ENCODE assay signal across 8 cellular contexts in genomic region chr15:94670436-94671034, GRCh38.
DNase-seq lines count a peak whose midpoint lies in the region; ATAC-seq and TF ChIP-seq lines count a peak whose summit lies in the region.

No MANE protein-coding gene starts in this region.

- DNase-seq in DMS53 treated with DMSO at 0.1 percent for 48 hours (lab: John Stamatoyannopoulos, UW; ENCODE audit: unreplicated experiment) (peak; percentile 25), epidermal melanocyte (ENCODE audit: insufficient read length, low spot score) (peak; percentile 55), neural progenitor cell (ENCODE audit: low spot score) (peak; percentile 61)
- no peak for DNase-seq in stimulated activated CD4-positive, alpha-beta T cell treated with anti-CD3 and anti-CD28 coated beads, Interleukin-4, amount 100 ng/mL, for 1 hour

- no peak overlapping the region for H3K4me3 Mint-ChIP-seq in neural progenitor cell

- H3K27ac Mint-ChIP-seq in neural progenitor cell, result no peak overlapping the region

- H2AFZ ChIP-seq in OCI-LY3 (ENCODE audit: low read depth, low read length), result no peak overlapping the region
- H2AFZ ChIP-seq in neural progenitor cell (replicated peaks), result no peak overlapping the region

- peaks cover 20% of the 10 kb centered on the region for H3F3A ChIP-seq in neural progenitor cell (ENCODE audit: low read depth)

- H3K4me2 ChIP-seq in OCI-LY3 (ENCODE audit: low read length) (no peak overlapping the region), neural progenitor cell (no peak overlapping the region)

- peaks cover 14% of the 10 kb centered on the region; the same call in 1 of the 2 replicates for H3K27me3 ChIP-seq in OCI-LY3 (ENCODE audit: low read depth, low read length)
- no peaks in the 10 kb centered on the region for H3K27me3 ChIP-seq in neural progenitor cell

- peaks cover 30% of the 10 kb centered on the region for H3K4me1 Mint-ChIP-seq in neural progenitor cell

- no peaks in the 10 kb centered on the region for H3K36me3 Mint-ChIP-seq in neural progenitor cell

- H3K79me2 ChIP-seq in OCI-LY3 (ENCODE audit: low read length) (no peaks in the 10 kb centered on the region), neural progenitor cell (ENCODE audit: low read depth) (no peaks in the 10 kb centered on the region)

- no peak overlapping the region for H3K9ac ChIP-seq in OCI-LY3 (ENCODE audit: low read length)
- no peak overlapping the region for H3K9ac ChIP-seq in neural progenitor cell

- ATAC-seq in HG02981 (IDR thresholded peaks at IDR 0.05; ENCODE audit: unreplicated experiment), result peak; percentile 52
- no peak for ATAC-seq in GM18867 (IDR thresholded peaks at IDR 0.05; ENCODE audit: unreplicated experiment)
- ATAC-seq in HG03520 (IDR thresholded peaks at IDR 0.05; ENCODE audit: unreplicated experiment), result no peak

- no peaks in the 10 kb centered on the region for H3K4me1 ChIP-seq in OCI-LY3 (ENCODE audit: low read length)
- peaks cover 24% of the 10 kb centered on the region for H3K4me1 ChIP-seq in neural progenitor cell

- H4K20me1 ChIP-seq in OCI-LY3 (ENCODE audit: insufficient read depth, low read length) (no peaks in the 10 kb centered on the region), neural progenitor cell (ENCODE audit: low read depth) (no peaks in the 10 kb centered on the region)

- no peak overlapping the region for H3K27ac ChIP-seq in OCI-LY3 (ENCODE audit: low read length)
- no peak overlapping the region for H3K27ac ChIP-seq in neural progenitor cell

- H3K9me3 ChIP-seq in OCI-LY3 (ENCODE audit: insufficient read depth, low read length) (no peaks in the 10 kb centered on the region), neural progenitor cell (ENCODE audit: low read depth) (no peaks in the 10 kb centered on the region)

- H3K4me3 ChIP-seq in OCI-LY3 (ENCODE audit: low read length), result no peak overlapping the region
- no peak overlapping the region for H3K4me3 ChIP-seq in neural progenitor cell

- H3K36me3 ChIP-seq in OCI-LY3 (replicated peaks; ENCODE audit: low read depth, low read length) (no peaks in the 10 kb centered on the region), neural progenitor cell (no peaks in the 10 kb centered on the region)

- TF ChIP-seq CTCF in OCI-LY3 (IDR thresholded peaks at IDR 0.05; ENCODE audit: low read depth, low read length) (peak; percentile 75), neural progenitor cell (IDR thresholded peaks at IDR 0.05) (peak; percentile 94)

- H3K9me3 Mint-ChIP-seq in neural progenitor cell, result no peaks in the 10 kb centered on the region

- H3K27me3 Mint-ChIP-seq in neural progenitor cell (ENCODE audit: insufficient read depth, low read depth), result peaks cover 4% of the 10 kb centered on the region
